ENCODE assay signal across 21 cellular contexts in genomic region chr5:169202969-169203368, GRCh38.
"Had no signal": no experiment of that assay in that cellular context is flagged by ENCODE, and none has a peak within 500 bp of the region (broad histone marks: within the 10 kb centered on the region; RNA-seq: fewer than 3 reads in every experiment).

No MANE protein-coding gene starts in this region.

- H3K27me3 Mint-ChIP-seq: stimulated activated naive CD8-positive, alpha-beta T cell treated with anti-CD3 and anti-CD28 coated beads, Interleukin-15, Interleukin-2, amounts not matched to agents 100 ng/mL and 50 ng/mL, for 24 hours had no signal

- H3K4me1 ChIP-seq: prostate gland had no signal

- H3K9me3 Mint-ChIP-seq: activated naive CD4-positive, alpha-beta T cell treated with anti-CD3 and anti-CD28 coated beads for 36 hours; activated T-cell treated with anti-CD3 and anti-CD28 coated beads, Interleukin-2, amount 50 U/mL, for 4 hours had no signal

- ATAC-seq: activated CD8-positive, alpha-beta T cell treated with anti-CD3 and anti-CD28 coated beads, Interleukin-2, amount 10 ng/mL, durations not matched to agents 7 days and 5 days; activated naive CD8-positive, alpha-beta T cell treated with anti-CD3 and anti-CD28 coated beads, Interleukin-2, amount 50 U/mL, for 24 hours; activated T-cell treated with anti-CD3 and anti-CD28 coated beads, Interleukin-2, amount 50 U/mL, for 4 hours; mucosa of descending colon; right cardiac atrium had no signal

- H3K27ac Mint-ChIP-seq: activated CD8-positive, alpha-beta T cell treated with anti-CD3 and anti-CD28 coated beads, Interleukin-2, amount 10 ng/mL, durations not matched to agents 7 days and 5 days; activated naive CD4-positive, alpha-beta T cell treated with anti-CD3 and anti-CD28 coated beads for 36 hours; activated naive CD8-positive, alpha-beta T cell treated with anti-CD3 and anti-CD28 coated beads, Interleukin-2, amount 50 U/mL, for 24 hours; memory B cell; stimulated activated naive CD8-positive, alpha-beta T cell treated with anti-CD3 and anti-CD28 coated beads, Interleukin-15, Interleukin-2, amounts not matched to agents 100 ng/mL and 50 ng/mL, for 24 hours had no signal

- H3K36me3 ChIP-seq: prostate gland had no signal

- H3K4me1 Mint-ChIP-seq: activated naive CD8-positive, alpha-beta T cell treated with anti-CD3 and anti-CD28 coated beads, Interleukin-2, amount 50 U/mL, for 24 hours; memory B cell; naive B cell had no signal

- H3K9me3 ChIP-seq: mucosa of descending colon, prostate gland had no signal

- DNase-seq: activated CD4-positive, alpha-beta T cell treated with anti-CD3 and anti-CD28 coated beads for 48 hours; activated CD4-positive, CD25-positive, alpha-beta regulatory T cell; activated CD8-positive, alpha-beta memory T cell treated with anti-CD3 and anti-CD28 coated beads, Interleukin-2, amount 50 U/mL, for 4 hours; activated CD8-positive, alpha-beta T cell treated with anti-CD3 and anti-CD28 coated beads, Interleukin-2, amount 10 ng/mL, durations not matched to agents 7 days and 5 days; activated naive CD4-positive, alpha-beta T cell treated with anti-CD3 and anti-CD28 coated beads for 36 hours; activated naive CD8-positive, alpha-beta T cell treated with anti-CD3 and anti-CD28 coated beads, Interleukin-2, amount 50 U/mL, for 24 hours; activated T-cell treated with anti-CD3 and anti-CD28 coated beads, Interleukin-2, amount 50 U/mL, for 4 hours; dermis blood vessel endothelial cell; effector memory CD4-positive, alpha-beta T cell; mucosa of descending colon; naive B cell; right cardiac atrium; T-helper 1 cell; T-helper 9 cell; trophoblast cell had no signal

- H3K4me3 ChIP-seq: mucosa of descending colon, prostate gland, SK-N-MC, skin epidermis had no signal

- H3K27ac ChIP-seq: prostate gland, SK-N-MC, skin epidermis had no signal

- H3K4me3 Mint-ChIP-seq: activated CD8-positive, alpha-beta T cell treated with anti-CD3 and anti-CD28 coated beads, Interleukin-2, amount 10 ng/mL, durations not matched to agents 7 days and 5 days; activated naive CD4-positive, alpha-beta T cell treated with anti-CD3 and anti-CD28 coated beads for 36 hours; activated naive CD8-positive, alpha-beta T cell treated with anti-CD3 and anti-CD28 coated beads, Interleukin-2, amount 50 U/mL, for 24 hours; activated T-cell treated with anti-CD3 and anti-CD28 coated beads, Interleukin-2, amount 50 U/mL, for 4 hours; memory B cell; naive B cell; neural crest cell; stimulated activated naive CD8-positive, alpha-beta T cell treated with anti-CD3 and anti-CD28 coated beads, Interleukin-15, Interleukin-2, amounts not matched to agents 100 ng/mL and 50 ng/mL, for 24 hours had no signal

- H3K36me3 Mint-ChIP-seq: naive B cell had no signal
